In genomic region chr3:173733029-173733652, GRCh38 we compare ENCODE assay signal across 10 cellular contexts.
DNase-seq lines count a peak whose midpoint lies in the region; ATAC-seq, FAIRE-seq and TF ChIP-seq lines count a peak whose summit lies in the region.
"Had no signal": no experiment of that assay in that cellular context is flagged by ENCODE, and none has a peak within 500 bp of the region (broad histone marks: within the 10 kb centered on the region; RNA-seq: fewer than 3 reads in every experiment).

No MANE protein-coding gene starts in this region.

- H3K4me1 ChIP-seq in endothelial cell of umbilical vein (ENCODE audit: control insufficient read depth, extremely low read depth, insufficient read depth, low read length): peaks cover 20% of the 10 kb centered on the region
- H3K4me1 ChIP-seq: thyroid gland had no signal

- peak; percentile 23 to 44 for TF ChIP-seq CTCF in endothelial cell of umbilical vein (IDR thresholded peaks at IDR 0.05; ENCODE audit: extremely low read depth in 1 of 2, insufficient read depth in 1 of 2, low read depth in 1 of 2, low read length in 2 of 2)

- FAIRE-seq in endothelial cell of umbilical vein (lab: Jason Lieb, UNC): peak; percentile 67

- no TSS peak for BruUV-seq in endothelial cell of umbilical vein (replicated peaks; lab: Mats Ljungman, UMichigan)

- H3K4me2 ChIP-seq in endothelial cell of umbilical vein (ENCODE audit: insufficient read depth, low read length): no peak overlapping the region

- H3K4me1 Mint-ChIP-seq in naive thymus-derived CD8-positive, alpha-beta T cell: no peaks in the 10 kb centered on the region

- DNase-seq in DMS53 (lab: John Stamatoyannopoulos, UW) (peak; percentile 37), DMS53 treated with DMSO at 0.1 percent for 48 hours (lab: John Stamatoyannopoulos, UW; ENCODE audit: unreplicated experiment) (no peak), NCI-H526 (lab: John Stamatoyannopoulos, UW) (peak; percentile 10 to 34), endothelial cell of umbilical vein (ENCODE audit: low read depth, low spot score) (peak; percentile 72), renal cortical epithelial cell (ENCODE audit: low read depth) (peak; percentile 49)
- no peak for DNase-seq in naive thymus-derived CD8-positive, alpha-beta T cell
- DNase-seq: activated CD8-positive, alpha-beta memory T cell treated with anti-CD3 and anti-CD28 coated beads, Interleukin-2, amount 50 U/mL, for 4 hours had no signal

- H3K36me3 Mint-ChIP-seq in naive thymus-derived CD8-positive, alpha-beta T cell: no peaks in the 10 kb centered on the region

- no peaks in the 10 kb centered on the region for H3K9me1 ChIP-seq in endothelial cell of umbilical vein (replicated peaks; ENCODE audit: control insufficient read depth, extremely low read depth, insufficient read depth, low read length)

- H3K36me3 ChIP-seq in endothelial cell of umbilical vein (ENCODE audit: control insufficient read depth in 2 of 2, extremely low read depth in 1 of 2, insufficient read depth in 2 of 2, low read length in 2 of 2): no peaks in the 10 kb centered on the region
- H3K36me3 ChIP-seq: thyroid gland had no signal

- TF ChIP-seq POLR2A in endothelial cell of umbilical vein (IDR thresholded peaks at IDR 0.05; ENCODE audit: low read depth, low read length): no peak

- no peaks in the 10 kb centered on the region for H3K27me3 ChIP-seq in endothelial cell of umbilical vein (ENCODE audit: control insufficient read depth in 2 of 2, insufficient read depth in 2 of 2, low read length in 2 of 2)
- H3K27me3 ChIP-seq: thyroid gland had no signal

- H3K9ac ChIP-seq in endothelial cell of umbilical vein (replicated peaks; ENCODE audit: extremely low read depth, insufficient read depth, low read length): no peak overlapping the region

- H3K27ac Mint-ChIP-seq in naive thymus-derived CD8-positive, alpha-beta T cell: no peak overlapping the region

- CTCF ChIA-PET in endothelial cell of umbilical vein (lab: Charles Lee): interaction anchor here (0.6 to 2.2 kb wide), 20 partner anchors 9 to 387 kb away, joined by 3 to 20 read pairs (median 4); no protein-coding TSS in a partner anchor

- H3K27ac ChIP-seq in endothelial cell of umbilical vein (ENCODE audit: insufficient read depth, low read depth, low read length): no peak overlapping the region
- H3K27ac ChIP-seq: thyroid gland had no signal

- no peaks in the 10 kb centered on the region for H3K27me3 Mint-ChIP-seq in naive thymus-derived CD8-positive, alpha-beta T cell

- H2AFZ ChIP-seq in endothelial cell of umbilical vein (ENCODE audit: low read depth, low read length): peak overlapping the region; percentile 68

- ATAC-seq in GM19467 (IDR thresholded peaks at IDR 0.05; ENCODE audit: unreplicated experiment): no peak
- ATAC-seq in naive thymus-derived CD8-positive, alpha-beta T cell: no peak
- ATAC-seq in HG03175 (IDR thresholded peaks at IDR 0.05; ENCODE audit: unreplicated experiment): no peak

- no peaks in the 10 kb centered on the region for H3K9me3 ChIP-seq in endothelial cell of umbilical vein (replicated peaks; ENCODE audit: control insufficient read depth, insufficient read depth, low read length)
- H3K9me3 ChIP-seq: thyroid gland had no signal

- no peaks in the 10 kb centered on the region for H3K9me3 Mint-ChIP-seq in naive thymus-derived CD8-positive, alpha-beta T cell

- no peaks in the 10 kb centered on the region for H4K20me1 ChIP-seq in endothelial cell of umbilical vein (replicated peaks; ENCODE audit: control insufficient read depth, extremely low read depth, insufficient read depth, low read length)

- intact Hi-C loops in endothelial cell of umbilical vein (cut with micrococcal nuclease): loop anchor here (1.0 to 5.0 kb wide), 4 partner anchors 149 to 359 kb away; no protein-coding TSS in a partner anchor

- no peaks in the 10 kb centered on the region for H3K79me2 ChIP-seq in endothelial cell of umbilical vein (ENCODE audit: control insufficient read depth, insufficient read depth, low read length)

- no peak overlapping the region for H3K4me3 ChIP-seq in endothelial cell of umbilical vein (replicated peaks in 1 of 3; ENCODE audit: insufficient read depth in 1 of 3, low read depth in 1 of 3, low read length in 3 of 3)
- H3K4me3 ChIP-seq: thyroid gland had no signal

- dilution Hi-C loops in endothelial cell of umbilical vein (cut with MboI; ENCODE audit: extremely low pct_ligation_motif_present, low sequenced_read_pairs): no loop called here

- no peak overlapping the region for H3K4me3 Mint-ChIP-seq in naive thymus-derived CD8-positive, alpha-beta T cell

- POLR2A ChIA-PET in endothelial cell of umbilical vein (lab: Charles Lee): no interaction called here
- POLR2A ChIA-PET in naive thymus-derived CD8-positive, alpha-beta T cell (lab: Charles Lee): no interaction called here

TF ChIP-seq in endothelial cell of umbilical vein, 7 proteins besides CTCF, POLR2A, EP300 and RAD21:
- TF ChIP-seq POLR2AphosphoS5 (IDR thresholded peaks at IDR 0.05; ENCODE audit: insufficient read depth, low read depth, low read length) (no peak), MAX (IDR thresholded peaks at IDR 0.05; ENCODE audit: insufficient read depth, insufficient read length) (no peak), MYC (IDR thresholded peaks at IDR 0.05; ENCODE audit: low read depth, low read length) (no peak), GATA2 (IDR thresholded peaks at IDR 0.05; ENCODE audit: insufficient read depth, insufficient read length, low read depth, low read length) (no peak), JUN (IDR thresholded peaks at IDR 0.05; ENCODE audit: borderline replicate concordance, insufficient read depth, insufficient read length, low read depth) (no peak), FOS (IDR thresholded peaks at IDR 0.05; ENCODE audit: borderline replicate concordance, insufficient read depth, low read length) (no peak), EZH2 (IDR thresholded peaks at IDR 0.05; ENCODE audit: borderline replicate concordance, low read depth, low read length, severe bottlenecking) (no peak)
TF ChIP-seq in endothelial cell of umbilical vein: peak in this region for 0.

Comparison
In these comparisons a context has a peak if more than half of its experiments do, and no peak if none do; other contexts are left out.
1. DNase-seq: peak in DMS53 (single experiment), NCI-H526 (2 of 2), endothelial cell of umbilical vein (single experiment) and renal cortical epithelial cell (single experiment); none in DMS53 treated with DMSO at 0.1 percent for 48 hours (single experiment) and naive thymus-derived CD8-positive, alpha-beta T cell (0 of 10).